ENCODE assay signal across 17 cellular contexts in the genomic region with DNA sequence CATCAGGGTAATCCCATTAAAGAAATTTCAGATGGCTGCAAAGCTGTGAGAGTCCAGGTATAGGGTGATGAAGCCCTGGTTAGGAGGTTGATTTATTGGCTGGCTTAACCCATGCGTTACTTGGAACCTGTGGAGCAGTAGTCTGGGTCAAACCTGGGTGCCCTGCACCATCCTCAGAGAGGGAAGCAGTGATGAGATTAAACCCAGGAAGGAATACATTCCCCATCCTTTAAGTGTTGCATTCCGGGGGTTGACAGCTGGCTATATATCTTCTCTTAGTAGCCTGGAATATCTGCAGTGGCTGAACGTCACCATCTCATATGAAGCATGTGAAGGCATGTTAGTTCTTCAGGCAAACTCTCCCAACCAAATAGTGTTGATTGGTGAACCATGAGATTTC.
"Had no signal": no experiment of that assay in that cellular context is flagged by ENCODE, and none has a peak within 500 bp of the region (broad histone marks: within the 10 kb centered on the region; RNA-seq: fewer than 3 reads in every experiment).

No MANE protein-coding gene starts in this region.

- H3K9ac ChIP-seq: neural progenitor cell had no signal

- H3K4me2 ChIP-seq: hepatocyte, neural progenitor cell had no signal

- H3K36me3 ChIP-seq: neural progenitor cell, ovary, suprapubic skin, thyroid gland had no signal

- H3K4me3 ChIP-seq: dorsolateral prefrontal cortex, hepatocyte, neural progenitor cell, ovary, smooth muscle cell, suprapubic skin, thyroid gland had no signal

- H2AFZ ChIP-seq: hepatocyte, neural progenitor cell had no signal

- H3K9me3 ChIP-seq: ovary, suprapubic skin, thyroid gland had no signal

- H3K27me3 ChIP-seq: hepatocyte, neural progenitor cell, ovary, suprapubic skin, thyroid gland had no signal

- H3K27ac ChIP-seq: dorsolateral prefrontal cortex, neural progenitor cell, ovary, suprapubic skin, thyroid gland had no signal

- DNase-seq: cortex of kidney; dorsolateral prefrontal cortex; effector CD8-positive, alpha-beta T cell; foreskin melanocyte; head of caudate nucleus; left colon; natural killer cell; nucleus accumbens; ovary; right cardiac atrium; stimulated activated CD4-positive, alpha-beta T cell treated with anti-CD3 and anti-CD28 coated beads, Interleukin-2, amount 100 ng/mL, for 48 hours; stimulated activated naive CD8-positive, alpha-beta T cell treated with anti-CD3 and anti-CD28 coated beads, Interleukin-15, Interleukin-2, amounts not matched to agents 100 U/mL and 50 U/mL, for 24 hours; thyroid gland had no signal

- ATAC-seq: left colon; natural killer cell; right cardiac atrium; stimulated activated naive CD8-positive, alpha-beta T cell treated with anti-CD3 and anti-CD28 coated beads, Interleukin-15, Interleukin-2, amounts not matched to agents 100 U/mL and 50 U/mL, for 24 hours had no signal
